ENCODE assay signal across 8 cellular contexts in genomic region chr5:32076699-32077695, GRCh38.
DNase-seq lines count a peak whose midpoint lies in the region; ATAC-seq, FAIRE-seq and TF ChIP-seq lines count a peak whose summit lies in the region.

No MANE protein-coding gene starts in this region.

- TF ChIP-seq RAD21 in neural cell (conservative IDR thresholded peaks at IDR 0.05) = peak; percentile 92

- 0 out of 2 replicates have a peak, but pooled peaks cover 2% of the 10 kb centered on the region for H3K27me3 ChIP-seq in BJ (ENCODE audit: control insufficient read depth, insufficient read depth, low read length)
- H3K27me3 ChIP-seq in esophagus squamous epithelium = no peaks in the 10 kb centered on the region
- H3K27me3 ChIP-seq in neural cell (ENCODE audit: insufficient read depth, low read depth, low read length) = no peaks in the 10 kb centered on the region

- TF ChIP-seq CTCF in BJ (IDR thresholded peaks at IDR 0.05; ENCODE audit: insufficient read depth, low read depth, low read length) = peak; percentile 74
- TF ChIP-seq CTCF in esophagus squamous epithelium (IDR thresholded peaks at IDR 0.05) = peak; percentile 45 to 86 (median 73)
- TF ChIP-seq CTCF in neural cell (IDR thresholded peaks at IDR 0.05; ENCODE audit: poor library complexity, severe bottlenecking) = peak; percentile 93

- FAIRE-seq in TTC549 (lab: Jason Lieb, UNC) = peak; percentile 37

- H4K20me1 ChIP-seq in neural cell (ENCODE audit: insufficient read depth) = no peaks in the 10 kb centered on the region

- H3K27ac ChIP-seq in esophagus squamous epithelium (no peak overlapping the region), neural cell (ENCODE audit: low read length) (no peak overlapping the region)

- DNase-seq in BJ (ENCODE audit: low read depth) (no peak), NCI-H1694 (lab: John Stamatoyannopoulos, UW) (peak; percentile 72), esophagus squamous epithelium (lab: John Stamatoyannopoulos, UW) (no peak), ecto neural progenitor cell (ENCODE audit: low spot score) (no peak)
- DNase-seq in effector CD8-positive, alpha-beta T cell (lab: John Stamatoyannopoulos, UW) = no peak

- 46 to 52% methylated on average over 4 of the region's 4 CpGs for WGBS in esophagus squamous epithelium, 2 donors

- no peaks in the 10 kb centered on the region for H3K4me1 ChIP-seq in esophagus squamous epithelium

- CTCF ChIA-PET in BJ (lab: Yijun Ruan, JAX) = interaction anchor here (0.6 to 11.1 kb wide), 37 partner anchors 9 to 494 kb away, joined by 3 to 170 read pairs (median 4); no protein-coding TSS in a partner anchor

- intact Hi-C loops in esophagus squamous epithelium (cut with DNase I) = loop anchor here (5.0 kb wide), 1 partner anchor 250 kb away; no protein-coding TSS in a partner anchor

- H3K4me2 ChIP-seq in neural cell (ENCODE audit: low read length) = no peak overlapping the region

- no peaks in the 10 kb centered on the region for H3K79me2 ChIP-seq in neural cell (replicated peaks; ENCODE audit: insufficient read depth, low read length)

- H3K9me3 ChIP-seq in esophagus squamous epithelium (no peaks in the 10 kb centered on the region), neural cell (ENCODE audit: low read length) (no peaks in the 10 kb centered on the region)

- ATAC-seq in GM18907 (IDR thresholded peaks at IDR 0.05; ENCODE audit: unreplicated experiment) = peak; percentile 71

- H3K36me3 ChIP-seq in BJ (ENCODE audit: control insufficient read depth, insufficient read depth, low read length) = no peaks in the 10 kb centered on the region
- H3K36me3 ChIP-seq in esophagus squamous epithelium = peaks cover 0 to 61% (median 0%) of the 10 kb centered on the region in 3 donors
- no peaks in the 10 kb centered on the region for H3K36me3 ChIP-seq in neural cell (ENCODE audit: insufficient read depth, low read length)

- no peak overlapping the region for H2AFZ ChIP-seq in neural cell (ENCODE audit: low read depth, low read length)

- no peaks in the 10 kb centered on the region for H3K9me2 ChIP-seq in neural cell (ENCODE audit: insufficient read depth, low read length)

- POLR2A ChIA-PET in BJ (lab: Charles Lee) = no interaction called here

- H3F3A ChIP-seq in neural cell (ENCODE audit: insufficient read depth, low read length, poor library complexity, severe bottlenecking) = no peaks in the 10 kb centered on the region

- no peak for TF ChIP-seq EP300 in neural cell (conservative IDR thresholded peaks at IDR 0.05; ENCODE audit: poor library complexity, severe bottlenecking)

- no peak overlapping the region for H3K9ac ChIP-seq in neural cell (ENCODE audit: low read length)

- no peak overlapping the region for H3K4me3 ChIP-seq in BJ (ENCODE audit: low read depth, low read length)
- H3K4me3 ChIP-seq in esophagus squamous epithelium = no peak overlapping the region
- no peak overlapping the region for H3K4me3 ChIP-seq in neural cell (ENCODE audit: low read length)

- no peak for TF ChIP-seq POLR2A in esophagus squamous epithelium (IDR thresholded peaks at IDR 0.05)

TF ChIP-seq in neural cell, 6 proteins besides CTCF, POLR2A, EP300 and RAD21:
- TF ChIP-seq TAF1 (IDR thresholded peaks at IDR 0.05; ENCODE audit: low read depth) (no peak), SMC3 (conservative IDR thresholded peaks at IDR 0.05; ENCODE audit: poor library complexity) (peak; percentile 91)
